ENCODE assay signal across 24 cellular contexts in the genomic region with DNA sequence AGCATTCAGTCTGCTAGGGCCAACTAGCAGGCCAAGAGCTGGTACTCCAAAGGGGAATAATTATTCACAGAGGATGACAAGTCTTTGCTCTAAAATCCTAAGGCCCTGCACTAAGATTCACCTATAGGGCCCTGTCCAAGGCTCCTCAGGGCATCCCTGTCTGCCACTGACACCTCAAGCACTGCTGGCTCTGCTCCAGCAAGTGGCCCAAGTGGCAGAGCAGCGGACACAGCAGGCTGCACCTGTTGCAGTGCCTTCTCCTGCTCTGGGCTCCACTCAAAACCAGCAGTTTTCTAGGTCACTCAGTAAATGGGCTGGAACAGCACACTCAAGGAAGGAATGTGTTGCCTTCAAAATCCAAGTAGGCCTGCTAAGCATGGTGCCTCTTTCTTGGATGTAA. TPM values are rescaled to one million over a fixed set of nuclear protein-coding genes. Genes with fewer than 3 reads are reported as not detected.
"Had no signal": no experiment of that assay in that cellular context is flagged by ENCODE, and none has a peak within 500 bp of the region (broad histone marks: within the 10 kb centered on the region; RNA-seq: fewer than 3 reads in every experiment).

No MANE protein-coding gene starts in this region.

- H3K36me3 ChIP-seq: colonic mucosa, right lobe of liver had no signal

- H3K27ac ChIP-seq: colonic mucosa, hepatocyte, parathyroid adenoma, psoas muscle, right lobe of liver, testis had no signal

- H3K4me1 ChIP-seq: colonic mucosa, parathyroid adenoma, psoas muscle, right lobe of liver, testis had no signal

- H3K27me3 ChIP-seq: colonic mucosa, hepatocyte, right lobe of liver, testis had no signal

- H3K4me3 ChIP-seq: colonic mucosa, hepatocyte, lung, psoas muscle, right lobe of liver, testis had no signal

- H3K9me3 ChIP-seq: colonic mucosa, psoas muscle, right lobe of liver, testis had no signal

- DNase-seq: colonic mucosa; effector CD4-positive, alpha-beta T cell; endodermal cell; foreskin melanocyte; kidney; left cardiac atrium; left ventricle myocardium superior; mesenchymal stem cell; naive B cell; psoas muscle; retina; stimulated activated CD4-positive, alpha-beta T cell treated with anti-CD3 and anti-CD28 coated beads, Interleukin-15, amount 100 ng/mL, for 24 hours; stimulated activated CD4-positive, alpha-beta T cell treated with anti-CD3 and anti-CD28 coated beads, Interleukin-1b, Interleukin-23, amount 100 ng/mL, for 48 hours; stimulated activated CD4-positive, alpha-beta T cell treated with anti-CD3 and anti-CD28 coated beads, Interleukin-4, amount 100 ng/mL, for 24 hours; stimulated activated naive B cell treated with anti-CD40 and anti-IgM and Interleukin-4, amounts not matched to agents 10 μg/mL and 1 μg/mL and 100 μg/mL, for 72 hours; stimulated activated naive CD8-positive, alpha-beta T cell treated with anti-CD3 and anti-CD28 coated beads, Interleukin-15, amount 100 ng/mL, for 72 hours; testis; trophoblast cell had no signal

RNA-seq across cellular contexts. Expression of gene SMOC2, which starts 36.4 kb away (rescaled TPM):
- total RNA-seq: dermis microvascular lymphatic vessel endothelial cell, endothelial cell of umbilical vein had no signal
- polyA plus RNA-seq: endothelial cell of umbilical vein had no signal
